1 cellular context compared by ENCODE assay signal in genomic region chr5:10801931-10802674, GRCh38.
TF ChIP-seq lines count a peak whose summit lies in the region.

No MANE protein-coding gene starts in this region.

TF ChIP-seq in K562, 482 proteins besides CTCF, POLR2A, EP300 and RAD21 (continued from another document):
- no peak for TF ChIP-seq FOXA3 (CRISPR knock-in tag; conservative IDR thresholded peaks at IDR 0.05 in 1 of 2, IDR thresholded peaks at IDR 0.05 in 1 of 2)
- no peak for TF ChIP-seq ZBTB34 (CRISPR knock-in tag; IDR thresholded peaks at IDR 0.05)
- no peak for TF ChIP-seq SMARCB1 (IDR thresholded peaks at IDR 0.05; ENCODE audit: insufficient read length, low read depth)
- no peak for TF ChIP-seq CEBPG (CRISPR knock-in tag; IDR thresholded peaks at IDR 0.05)
- TF ChIP-seq CEBPG (tag; conservative IDR thresholded peaks at IDR 0.05 in 1 of 2, IDR thresholded peaks at IDR 0.05 in 1 of 2): no peak
- no peak for TF ChIP-seq MEIS2 (IDR thresholded peaks at IDR 0.05; ENCODE audit: partially characterized antibody)
- TF ChIP-seq LEF1 (IDR thresholded peaks at IDR 0.05): no peak
